Comparison of ENCODE assay signal across 1 cellular context in the genomic region with DNA sequence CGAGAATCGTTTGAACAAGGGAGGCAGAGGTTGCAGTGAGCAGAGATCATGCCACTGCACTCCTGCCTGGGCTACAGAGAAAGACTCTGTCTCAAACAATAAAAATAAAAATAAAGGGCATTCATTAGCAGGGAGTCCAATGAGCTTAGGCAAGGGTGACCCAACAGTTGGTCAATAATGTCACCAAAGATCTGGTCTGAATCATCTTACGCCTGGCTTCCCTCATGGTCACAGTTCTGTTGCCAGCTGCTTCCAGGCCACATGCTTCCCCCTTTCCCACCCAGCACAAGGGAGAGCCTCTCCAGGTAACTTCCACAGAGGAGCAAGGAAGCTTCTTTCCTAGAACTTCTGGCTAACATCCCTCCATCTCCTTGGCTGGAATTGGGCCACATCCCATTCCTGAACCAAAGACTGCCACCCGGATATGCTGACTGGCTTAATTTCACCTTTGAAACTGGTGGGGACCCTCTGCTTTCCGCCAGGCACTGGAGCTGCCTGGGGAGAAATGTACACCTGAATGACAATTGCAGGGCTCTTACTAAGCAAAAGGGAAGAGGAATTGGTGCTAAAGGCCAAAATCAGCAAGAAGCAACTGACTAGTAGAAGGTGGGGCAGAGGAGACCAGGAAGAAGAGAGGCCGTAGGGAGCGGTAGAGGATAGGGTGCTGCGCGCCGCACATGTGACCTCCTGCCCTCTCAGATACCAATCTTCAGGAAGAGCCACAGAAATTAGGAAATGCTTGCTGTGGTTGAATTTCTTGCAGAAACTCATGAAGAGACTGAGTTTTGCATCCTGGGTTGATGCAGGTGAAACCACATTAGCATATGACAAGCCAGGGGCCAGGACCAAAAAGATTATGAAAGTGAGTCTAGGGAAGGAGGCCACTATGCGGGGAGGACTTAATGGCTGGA.
TF ChIP-seq lines count a peak whose summit lies in the region.

No MANE protein-coding gene starts in this region.

TF ChIP-seq in HepG2, 621 proteins besides CTCF, POLR2A, EP300 and RAD21 (continued from another document):
- TF ChIP-seq, protein P1, sequence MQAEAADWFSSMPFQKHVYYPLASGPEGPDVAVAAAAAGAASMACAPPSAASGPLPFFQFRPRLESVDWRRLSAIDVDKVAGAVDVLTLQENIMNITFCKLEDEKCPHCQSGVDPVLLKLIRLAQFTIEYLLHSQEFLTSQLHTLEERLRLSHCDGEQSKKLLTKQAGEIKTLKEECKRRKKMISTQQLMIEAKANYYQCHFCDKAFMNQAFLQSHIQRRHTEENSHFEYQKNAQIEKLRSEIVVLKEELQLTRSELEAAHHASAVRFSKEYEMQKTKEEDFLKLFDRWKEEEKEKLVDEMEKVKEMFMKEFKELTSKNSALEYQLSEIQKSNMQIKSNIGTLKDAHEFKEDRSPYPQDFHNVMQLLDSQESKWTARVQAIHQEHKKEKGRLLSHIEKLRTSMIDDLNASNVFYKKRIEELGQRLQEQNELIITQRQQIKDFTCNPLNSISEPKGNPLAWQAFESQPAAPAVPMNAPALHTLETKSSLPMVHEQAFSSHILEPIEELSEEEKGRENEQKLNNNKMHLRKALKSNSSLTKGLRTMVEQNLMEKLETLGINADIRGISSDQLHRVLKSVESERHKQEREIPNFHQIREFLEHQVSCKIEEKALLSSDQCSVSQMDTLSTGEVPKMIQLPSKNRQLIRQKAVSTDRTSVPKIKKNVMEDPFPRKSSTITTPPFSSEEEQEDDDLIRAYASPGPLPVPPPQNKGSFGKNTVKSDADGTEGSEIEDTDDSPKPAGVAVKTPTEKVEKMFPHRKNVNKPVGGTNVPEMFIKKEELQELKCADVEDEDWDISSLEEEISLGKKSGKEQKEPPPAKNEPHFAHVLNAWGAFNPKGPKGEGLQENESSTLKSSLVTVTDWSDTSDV (CRISPR knock-in tag; IDR thresholded peaks at IDR 0.05): no peak
- TF ChIP-seq MAFK (conservative IDR thresholded peaks at IDR 0.05 in 1 of 2, IDR thresholded peaks at IDR 0.05 in 1 of 2; ENCODE audit: low read length in 2 of 2) (peak; percentile 71 to 72), ZMYM2 (CRISPR knock-in tag; IDR thresholded peaks at IDR 0.05) (no peak), BHLHE40 (IDR thresholded peaks at IDR 0.05; ENCODE audit: low read length) (no peak)
